In the genomic region with DNA sequence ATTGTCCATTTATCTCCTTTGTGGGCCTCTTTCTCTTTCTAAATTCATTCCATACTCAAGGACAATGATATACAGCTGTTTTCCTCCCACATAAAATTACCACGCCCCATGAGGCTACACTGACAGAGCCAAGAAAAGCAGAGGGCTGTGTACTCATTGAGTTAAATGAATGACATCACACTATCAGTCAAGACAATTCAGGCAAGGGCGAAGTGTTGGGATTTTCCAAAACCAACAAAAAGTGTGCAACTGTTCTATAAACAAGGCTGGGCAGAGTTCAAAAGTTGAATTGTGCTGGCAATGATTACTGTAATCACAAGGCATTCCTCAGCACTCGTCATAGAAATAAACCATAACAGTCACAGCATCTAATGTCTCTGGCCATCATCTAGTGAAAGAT, we compare ENCODE assay signal across 12 cellular contexts.
DNase-seq lines count a peak whose midpoint lies in the region; ATAC-seq and TF ChIP-seq lines count a peak whose summit lies in the region.
"Had no signal": no experiment of that assay in that cellular context is flagged by ENCODE, and none has a peak within 500 bp of the region (broad histone marks: within the 10 kb centered on the region; RNA-seq: fewer than 3 reads in every experiment).

No MANE protein-coding gene starts in this region.

- no peaks in the 10 kb centered on the region for H3K27me3 ChIP-seq in spleen (replicated peaks in 1 of 7)

- DNase-seq in RPMI7951 (ENCODE audit: low read depth) (peak; percentile 17), epithelial cell of prostate (ENCODE audit: low read depth, low spot score) (peak; percentile 29), left colon (peak; percentile 6 to 51), stromal cell of bone marrow (ENCODE audit: low read depth) (peak; percentile 59), spleen (no peak)
- no peak for DNase-seq in stimulated activated CD4-positive, alpha-beta T cell treated with anti-CD3 and anti-CD28 coated beads, Interleukin-1b, Interleukin-23, amount 100 ng/mL, for 48 hours
- DNase-seq: activated CD4-positive, alpha-beta memory T cell treated with anti-CD3 and anti-CD28 coated beads for 36 hours; anterior cingulate cortex; NCI-H1694 treated with DMSO at 0.1 percent for 48 hours; NCI-H82 had no signal

- no peak for TF ChIP-seq CTCF in spleen (IDR thresholded peaks at IDR 0.05 in 8 of 11, conservative IDR thresholded peaks at IDR 0.05 in 3 of 11)

- TF ChIP-seq POLR2A in spleen (IDR thresholded peaks at IDR 0.05): no peak

- intact Hi-C loops in left colon (cut with DNase I, micrococcal nuclease) (no loop called here), spleen (cut with DNase I; ENCODE audit: low total_unique reads) (no loop called here)

- H3K4me3 ChIP-seq in spleen: no peak overlapping the region

- ATAC-seq in left colon (peak; percentile 86), HG02884 (IDR thresholded peaks at IDR 0.05; ENCODE audit: unreplicated experiment) (no peak)

- no peaks in the 10 kb centered on the region for H3K36me3 ChIP-seq in spleen

- H3K4me1 ChIP-seq in spleen: no peaks in the 10 kb centered on the region

- H3K27ac ChIP-seq in epithelial cell of prostate (no peak overlapping the region), spleen (no peak overlapping the region)
- H3K27ac ChIP-seq: KMS-11 had no signal

- 49 to 75% (median 63%) methylated on average over 3 of the region's 3 CpGs for WGBS in spleen, 5 donors

- H3K9me3 ChIP-seq in spleen: no peaks in the 10 kb centered on the region

Comparison
In these comparisons a context has a peak if more than half of its experiments do, and no peak if none do; other contexts are left out.
1. DNase-seq: peak in RPMI7951 (single experiment), epithelial cell of prostate (single experiment), left colon (2 of 2) and stromal cell of bone marrow (single experiment); none in spleen (single experiment) and stimulated activated CD4-positive, alpha-beta T cell treated with anti-CD3 and anti-CD28 coated beads, Interleukin-1b, Interleukin-23, amount 100 ng/mL, for 48 hours (single experiment).